21 cellular contexts compared by ENCODE assay signal in the genomic region with DNA sequence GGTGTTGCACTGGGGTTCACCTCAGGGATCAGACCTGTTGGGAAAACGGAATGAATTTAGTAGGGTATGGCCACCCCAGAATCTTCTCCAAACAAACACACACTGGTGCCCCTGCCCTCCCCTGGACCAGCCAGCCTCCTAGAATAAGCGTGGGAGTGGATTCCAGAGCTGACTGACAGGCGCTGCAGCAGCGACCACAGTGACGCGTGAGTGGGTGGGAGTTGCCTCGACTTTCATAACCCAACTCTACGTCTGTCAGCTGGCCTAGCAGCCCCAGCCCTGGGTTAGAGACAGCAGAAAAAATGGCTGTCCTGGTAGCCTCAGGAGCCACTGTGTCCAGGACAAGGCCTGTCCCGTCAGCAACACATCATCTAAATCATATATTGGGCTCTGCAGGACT. TPM values are rescaled to one million over a fixed set of nuclear protein-coding genes. Genes with fewer than 3 reads are reported as not detected.
DNase-seq lines count a peak whose midpoint lies in the region; ATAC-seq lines count a peak whose summit lies in the region.
"Had no signal": no experiment of that assay in that cellular context is flagged by ENCODE, and none has a peak within 500 bp of the region (broad histone marks: within the 10 kb centered on the region; RNA-seq: fewer than 3 reads in every experiment).

No MANE protein-coding gene starts in this region.

- H3K4me1 Mint-ChIP-seq in activated T-helper 17 cell treated with anti-CD3 and anti-CD28 coated beads, Interleukin-2, amount 50 U/mL, for 72 hours = peaks cover 6% of the 10 kb centered on the region
- H3K4me1 Mint-ChIP-seq in stimulated activated effector memory CD8-positive, alpha-beta T cell treated with anti-CD3 and anti-CD28 coated beads, Interleukin-12 subunit alpha, Interleukin-12 subunit beta, amount 100 ng/mL, for 72 hours = peaks cover 19% of the 10 kb centered on the region
- H3K4me1 Mint-ChIP-seq: CD14-positive monocyte had no signal

- ATAC-seq in activated T-helper 17 cell treated with anti-CD3 and anti-CD28 coated beads, Interleukin-2, amount 50 U/mL, for 72 hours (replicated peaks) = peak; percentile 87
- ATAC-seq in sciatic nerve (peak; percentile 32), HG02981 (IDR thresholded peaks at IDR 0.05; ENCODE audit: unreplicated experiment) (no peak)
- peak; percentile 79 for ATAC-seq in stimulated activated effector memory CD8-positive, alpha-beta T cell treated with anti-CD3 and anti-CD28 coated beads, Interleukin-12 subunit alpha, Interleukin-12 subunit beta, amount 100 ng/mL, for 72 hours
- ATAC-seq: heart left ventricle; right lobe of liver; stimulated activated naive B cell treated with anti-CD40 and anti-IgM and Interleukin-4, amounts not matched to agents 10 μg/mL and 1 μg/mL and 100 μg/mL, for 72 hours; upper lobe of right lung had no signal

- no peaks in the 10 kb centered on the region for H3K27me3 Mint-ChIP-seq in activated T-helper 17 cell treated with anti-CD3 and anti-CD28 coated beads, Interleukin-2, amount 50 U/mL, for 72 hours

- intact Hi-C loops in sciatic nerve (cut with DNase I) = no loop called here

- H3K36me3 Mint-ChIP-seq in activated T-helper 17 cell treated with anti-CD3 and anti-CD28 coated beads, Interleukin-2, amount 50 U/mL, for 72 hours (ENCODE audit: low read depth) = peaks cover 28% of the 10 kb centered on the region
- peaks cover 5% of the 10 kb centered on the region for H3K36me3 Mint-ChIP-seq in stimulated activated effector memory CD8-positive, alpha-beta T cell treated with anti-CD3 and anti-CD28 coated beads, Interleukin-12 subunit alpha, Interleukin-12 subunit beta, amount 100 ng/mL, for 72 hours

- no peaks in the 10 kb centered on the region for H3K9me3 Mint-ChIP-seq in activated T-helper 17 cell treated with anti-CD3 and anti-CD28 coated beads, Interleukin-2, amount 50 U/mL, for 72 hours
- no peaks in the 10 kb centered on the region for H3K9me3 Mint-ChIP-seq in stimulated activated effector memory CD8-positive, alpha-beta T cell treated with anti-CD3 and anti-CD28 coated beads, Interleukin-12 subunit alpha, Interleukin-12 subunit beta, amount 100 ng/mL, for 72 hours
- H3K9me3 Mint-ChIP-seq: CD14-positive monocyte; stimulated activated naive B cell treated with anti-CD40 and anti-IgM and Interleukin-4, amounts not matched to agents 10 μg/mL and 1 μg/mL and 100 μg/mL, for 72 hours had no signal

- peak overlapping the region; percentile 93 for H3K27ac Mint-ChIP-seq in activated T-helper 17 cell treated with anti-CD3 and anti-CD28 coated beads, Interleukin-2, amount 50 U/mL, for 72 hours
- peak overlapping the region; percentile 85 for H3K27ac Mint-ChIP-seq in stimulated activated effector memory CD8-positive, alpha-beta T cell treated with anti-CD3 and anti-CD28 coated beads, Interleukin-12 subunit alpha, Interleukin-12 subunit beta, amount 100 ng/mL, for 72 hours
- H3K27ac Mint-ChIP-seq: CD14-positive monocyte; stimulated activated naive B cell treated with anti-CD40 and anti-IgM and Interleukin-4, amounts not matched to agents 10 μg/mL and 1 μg/mL and 100 μg/mL, for 72 hours had no signal

- DNase-seq in activated T-cell treated with anti-CD3 and anti-CD28 coated beads for 48 hours (ENCODE audit: low read depth) = peak; percentile 59
- no peak for DNase-seq in activated T-cell treated with anti-CD3 and anti-CD28 coated beads for 4 hours
- no peak for DNase-seq in sciatic nerve (ENCODE audit: low spot score)
- peak; percentile 12 to 56 for DNase-seq in stimulated activated effector memory CD8-positive, alpha-beta T cell treated with anti-CD3 and anti-CD28 coated beads, Interleukin-12 subunit alpha, Interleukin-12 subunit beta, amount 100 ng/mL, for 72 hours (ENCODE audit: low spot score in 2 of 2)
- DNase-seq in epidermal melanocyte (ENCODE audit: insufficient read length, low spot score) = no peak
- no peak for DNase-seq in NCI-H1417 (lab: John Stamatoyannopoulos, UW)
- DNase-seq: aorta; DMS53; effector memory CD4-positive, alpha-beta T cell; heart left ventricle; NCI-H1092 treated with DMSO at 0.1 percent for 48 hours; NCI-H2107; NCI-H526 treated with DMSO at 0.1 percent for 48 hours; right lobe of liver; SHP77; stimulated activated naive B cell treated with anti-CD40 and anti-IgM and Interleukin-4, amounts not matched to agents 10 μg/mL and 1 μg/mL and 100 μg/mL, for 72 hours; upper lobe of right lung; WERI-Rb-1 had no signal

- no peak overlapping the region for H3K4me3 Mint-ChIP-seq in activated T-helper 17 cell treated with anti-CD3 and anti-CD28 coated beads, Interleukin-2, amount 50 U/mL, for 72 hours
- H3K4me3 Mint-ChIP-seq in stimulated activated effector memory CD8-positive, alpha-beta T cell treated with anti-CD3 and anti-CD28 coated beads, Interleukin-12 subunit alpha, Interleukin-12 subunit beta, amount 100 ng/mL, for 72 hours = no peak overlapping the region
- H3K4me3 Mint-ChIP-seq: CD14-positive monocyte; stimulated activated naive B cell treated with anti-CD40 and anti-IgM and Interleukin-4, amounts not matched to agents 10 μg/mL and 1 μg/mL and 100 μg/mL, for 72 hours had no signal

RNA-seq across cellular contexts. Expression of gene PLA2G4B, which starts 9.9 kb away (rescaled TPM):
- 1 to 10 TPM; 2.7 to 8.3 TPM for total RNA-seq in activated T-helper 17 cell treated with anti-CD3 and anti-CD28 coated beads, Interleukin-2, amount 50 U/mL, for 72 hours
- 9.8 TPM for total RNA-seq in sciatic nerve

RNA-seq across cellular contexts. Expression of gene JMJD7, which starts 20.7 kb away (rescaled TPM):
- 10 to 100 TPM; 12.0 to 16.6 TPM for total RNA-seq in activated T-helper 17 cell treated with anti-CD3 and anti-CD28 coated beads, Interleukin-2, amount 50 U/mL, for 72 hours
- 18.5 TPM for total RNA-seq in sciatic nerve

RNA-seq across cellular contexts. Expression of gene SPTBN5, which starts 45.3 kb away (rescaled TPM):
- total RNA-seq in activated T-helper 17 cell treated with anti-CD3 and anti-CD28 coated beads, Interleukin-2, amount 50 U/mL, for 72 hours = 1 to 10 TPM; 2.4 to 4.9 TPM
- total RNA-seq in sciatic nerve = 35.0 TPM

Comparison
In these comparisons a context has a peak if more than half of its experiments do, and no peak if none do; other contexts are left out.
1. DNase-seq: peak in activated T-cell treated with anti-CD3 and anti-CD28 coated beads for 48 hours (single experiment) and stimulated activated effector memory CD8-positive, alpha-beta T cell treated with anti-CD3 and anti-CD28 coated beads, Interleukin-12 subunit alpha, Interleukin-12 subunit beta, amount 100 ng/mL, for 72 hours (2 of 2); none in activated T-cell treated with anti-CD3 and anti-CD28 coated beads for 4 hours (single experiment), sciatic nerve (single experiment), epidermal melanocyte (single experiment) and NCI-H1417 (0 of 3).